ENCODE assay signal across 8 cellular contexts in the genomic region with DNA sequence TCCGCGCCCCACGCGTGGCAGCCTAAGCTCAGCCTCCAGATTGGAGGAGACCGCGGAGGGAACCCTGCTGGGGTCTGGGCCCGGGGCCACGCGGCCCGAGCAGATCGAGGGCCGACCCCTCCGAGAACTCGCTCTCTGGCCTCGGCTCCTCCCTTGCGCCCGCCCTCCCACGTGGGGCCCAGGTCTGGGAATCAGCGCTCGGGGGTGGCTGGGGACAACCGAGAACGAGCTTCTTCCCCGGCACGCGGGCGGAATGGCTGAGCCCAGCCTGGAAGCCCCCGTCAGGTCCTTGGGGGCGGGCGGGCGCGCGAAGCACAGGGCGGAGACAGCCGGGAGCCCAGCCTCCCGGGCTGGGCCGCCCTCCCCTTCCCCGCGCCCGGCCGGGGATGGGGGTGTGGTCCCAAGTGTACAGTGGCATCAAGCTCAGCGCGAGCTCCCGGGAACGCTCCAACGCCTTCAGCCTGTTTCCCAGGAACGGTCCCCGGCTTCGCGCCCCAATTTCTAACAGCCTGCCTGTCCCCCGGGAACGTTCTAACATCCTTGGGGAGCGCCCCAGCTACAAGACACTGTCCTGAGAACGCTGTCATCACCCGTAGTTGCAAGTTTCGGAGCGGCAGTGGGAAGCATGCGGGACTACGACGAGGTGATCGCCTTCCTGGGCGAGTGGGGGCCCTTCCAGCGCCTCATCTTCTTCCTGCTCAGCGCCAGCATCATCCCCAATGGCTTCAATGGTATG. TPM values are rescaled to one million over a fixed set of nuclear protein-coding genes. Genes with fewer than 3 reads are reported as not detected.
DNase-seq lines count a peak whose midpoint lies in the region; ATAC-seq and TF ChIP-seq lines count a peak whose summit lies in the region.

Gene SLC22A4, plus strand, starts transcription at position 403 of the 736 bp plus-strand sequence. Its CDS starts 223 bp downstream, at position 626.

- TF ChIP-seq CTCF in GM23338 (conservative IDR thresholded peaks at IDR 0.05; ENCODE audit: low read depth in 2 of 2) = no peak

- peak within 1 kb of the TSS; percentile 86 for H3K27ac ChIP-seq in GM23338 (ENCODE audit: low read depth)

- peak; percentile 77 for ATAC-seq in GM23338

- H3K79me2 ChIP-seq in GM23338 (replicated peaks; ENCODE audit: insufficient read depth) = no peaks in the 10 kb centered on the region

- no peaks in the 10 kb centered on the region for H3K9me3 Mint-ChIP-seq in GM23338

- no peaks in the 10 kb centered on the region for H3K9me2 ChIP-seq in GM23338 (ENCODE audit: insufficient read depth)

- no peaks in the 10 kb centered on the region for H3K36me3 ChIP-seq in GM23338 (ENCODE audit: insufficient read depth)
- H3K36me3 ChIP-seq in neuron (ENCODE audit: insufficient read depth, low read length) = no peaks in the 10 kb centered on the region

- H3K4me1 Mint-ChIP-seq in GM23338 = peaks cover 7% of the 10 kb centered on the region; the same call in 2 of the 3 replicates

- peaks cover 14% of the 10 kb centered on the region for H3K4me1 ChIP-seq in GM23338 (ENCODE audit: insufficient read depth)
- peaks cover 10% of the 10 kb centered on the region for H3K4me1 ChIP-seq in neuron (ENCODE audit: insufficient read depth, low read length)

- no peaks in the 10 kb centered on the region for H3K9me3 ChIP-seq in neuron (ENCODE audit: low read length)

- H3F3A ChIP-seq in GM23338 (replicated peaks; ENCODE audit: low read depth) = peaks cover 3% of the 10 kb centered on the region; the same call in 1 of the 2 replicates

- H3K36me3 Mint-ChIP-seq in GM23338 (ENCODE audit: low read depth) = no peaks in the 10 kb centered on the region

- DNase-seq in Daoy (ENCODE audit: low read depth) (peak; percentile 98), GM23338 (ENCODE audit: low spot score) (peak; percentile 89), LHCN-M2 (ENCODE audit: low read depth) (peak; percentile 94), SHP77 treated with DMSO at 0.1 percent for 48 hours (lab: John Stamatoyannopoulos, UW) (peak; percentile 51), foreskin melanocyte (peak; percentile 85), stromal cell of bone marrow (ENCODE audit: low read depth) (peak; percentile 67)
- DNase-seq in activated naive CD4-positive, alpha-beta T cell treated with Interleukin-2 at 50 U/mL for 16 hours = peak; percentile 79

- H4K20me1 ChIP-seq in GM23338 (replicated peaks; ENCODE audit: insufficient read depth) = no peaks in the 10 kb centered on the region

- H3K4me2 ChIP-seq in GM23338 = peak within 1 kb of the TSS; percentile 95

- H3K4me3 Mint-ChIP-seq in GM23338 = peak within 1 kb of the TSS; percentile 90

- H3K27me3 ChIP-seq in GM23338 (ENCODE audit: insufficient read depth) = peaks cover 24% of the 10 kb centered on the region
- peaks cover 11% of the 10 kb centered on the region for H3K27me3 ChIP-seq in neuron (ENCODE audit: insufficient read depth, low read length)

- H2AFZ ChIP-seq in GM23338 (peak within 1 kb of the TSS; percentile 99), neuron (ENCODE audit: low read depth, low read length) (peak within 1 kb of the TSS; percentile 90)

- H3K27me3 Mint-ChIP-seq in GM23338 (ENCODE audit: insufficient read depth, low read depth, poor library complexity) = peaks cover 19% of the 10 kb centered on the region

- peak within 1 kb of the TSS; percentile 97 for H3K27ac Mint-ChIP-seq in GM23338

- H3K4me3 ChIP-seq in GM23338 = peak within 1 kb of the TSS; percentile 90
- peak within 1 kb of the TSS; percentile 56 for H3K4me3 ChIP-seq in neuron (ENCODE audit: low read length)

TF ChIP-seq in GM23338, 12 proteins besides CTCF, POLR2A, EP300 and RAD21:
- TF ChIP-seq ETS1 (IDR thresholded peaks at IDR 0.05) (no peak), NANOG (IDR thresholded peaks at IDR 0.05; ENCODE audit: borderline replicate concordance) (no peak), CREB1 (CRISPR knock-in tag; IDR thresholded peaks at IDR 0.05; ENCODE audit: low read depth) (no peak), POLR2AphosphoS5 (IDR thresholded peaks at IDR 0.05; ENCODE audit: low read depth) (peak; percentile 51; the same call in 1 of the 2 replicates)
- TF ChIP-seq, protein P1, sequence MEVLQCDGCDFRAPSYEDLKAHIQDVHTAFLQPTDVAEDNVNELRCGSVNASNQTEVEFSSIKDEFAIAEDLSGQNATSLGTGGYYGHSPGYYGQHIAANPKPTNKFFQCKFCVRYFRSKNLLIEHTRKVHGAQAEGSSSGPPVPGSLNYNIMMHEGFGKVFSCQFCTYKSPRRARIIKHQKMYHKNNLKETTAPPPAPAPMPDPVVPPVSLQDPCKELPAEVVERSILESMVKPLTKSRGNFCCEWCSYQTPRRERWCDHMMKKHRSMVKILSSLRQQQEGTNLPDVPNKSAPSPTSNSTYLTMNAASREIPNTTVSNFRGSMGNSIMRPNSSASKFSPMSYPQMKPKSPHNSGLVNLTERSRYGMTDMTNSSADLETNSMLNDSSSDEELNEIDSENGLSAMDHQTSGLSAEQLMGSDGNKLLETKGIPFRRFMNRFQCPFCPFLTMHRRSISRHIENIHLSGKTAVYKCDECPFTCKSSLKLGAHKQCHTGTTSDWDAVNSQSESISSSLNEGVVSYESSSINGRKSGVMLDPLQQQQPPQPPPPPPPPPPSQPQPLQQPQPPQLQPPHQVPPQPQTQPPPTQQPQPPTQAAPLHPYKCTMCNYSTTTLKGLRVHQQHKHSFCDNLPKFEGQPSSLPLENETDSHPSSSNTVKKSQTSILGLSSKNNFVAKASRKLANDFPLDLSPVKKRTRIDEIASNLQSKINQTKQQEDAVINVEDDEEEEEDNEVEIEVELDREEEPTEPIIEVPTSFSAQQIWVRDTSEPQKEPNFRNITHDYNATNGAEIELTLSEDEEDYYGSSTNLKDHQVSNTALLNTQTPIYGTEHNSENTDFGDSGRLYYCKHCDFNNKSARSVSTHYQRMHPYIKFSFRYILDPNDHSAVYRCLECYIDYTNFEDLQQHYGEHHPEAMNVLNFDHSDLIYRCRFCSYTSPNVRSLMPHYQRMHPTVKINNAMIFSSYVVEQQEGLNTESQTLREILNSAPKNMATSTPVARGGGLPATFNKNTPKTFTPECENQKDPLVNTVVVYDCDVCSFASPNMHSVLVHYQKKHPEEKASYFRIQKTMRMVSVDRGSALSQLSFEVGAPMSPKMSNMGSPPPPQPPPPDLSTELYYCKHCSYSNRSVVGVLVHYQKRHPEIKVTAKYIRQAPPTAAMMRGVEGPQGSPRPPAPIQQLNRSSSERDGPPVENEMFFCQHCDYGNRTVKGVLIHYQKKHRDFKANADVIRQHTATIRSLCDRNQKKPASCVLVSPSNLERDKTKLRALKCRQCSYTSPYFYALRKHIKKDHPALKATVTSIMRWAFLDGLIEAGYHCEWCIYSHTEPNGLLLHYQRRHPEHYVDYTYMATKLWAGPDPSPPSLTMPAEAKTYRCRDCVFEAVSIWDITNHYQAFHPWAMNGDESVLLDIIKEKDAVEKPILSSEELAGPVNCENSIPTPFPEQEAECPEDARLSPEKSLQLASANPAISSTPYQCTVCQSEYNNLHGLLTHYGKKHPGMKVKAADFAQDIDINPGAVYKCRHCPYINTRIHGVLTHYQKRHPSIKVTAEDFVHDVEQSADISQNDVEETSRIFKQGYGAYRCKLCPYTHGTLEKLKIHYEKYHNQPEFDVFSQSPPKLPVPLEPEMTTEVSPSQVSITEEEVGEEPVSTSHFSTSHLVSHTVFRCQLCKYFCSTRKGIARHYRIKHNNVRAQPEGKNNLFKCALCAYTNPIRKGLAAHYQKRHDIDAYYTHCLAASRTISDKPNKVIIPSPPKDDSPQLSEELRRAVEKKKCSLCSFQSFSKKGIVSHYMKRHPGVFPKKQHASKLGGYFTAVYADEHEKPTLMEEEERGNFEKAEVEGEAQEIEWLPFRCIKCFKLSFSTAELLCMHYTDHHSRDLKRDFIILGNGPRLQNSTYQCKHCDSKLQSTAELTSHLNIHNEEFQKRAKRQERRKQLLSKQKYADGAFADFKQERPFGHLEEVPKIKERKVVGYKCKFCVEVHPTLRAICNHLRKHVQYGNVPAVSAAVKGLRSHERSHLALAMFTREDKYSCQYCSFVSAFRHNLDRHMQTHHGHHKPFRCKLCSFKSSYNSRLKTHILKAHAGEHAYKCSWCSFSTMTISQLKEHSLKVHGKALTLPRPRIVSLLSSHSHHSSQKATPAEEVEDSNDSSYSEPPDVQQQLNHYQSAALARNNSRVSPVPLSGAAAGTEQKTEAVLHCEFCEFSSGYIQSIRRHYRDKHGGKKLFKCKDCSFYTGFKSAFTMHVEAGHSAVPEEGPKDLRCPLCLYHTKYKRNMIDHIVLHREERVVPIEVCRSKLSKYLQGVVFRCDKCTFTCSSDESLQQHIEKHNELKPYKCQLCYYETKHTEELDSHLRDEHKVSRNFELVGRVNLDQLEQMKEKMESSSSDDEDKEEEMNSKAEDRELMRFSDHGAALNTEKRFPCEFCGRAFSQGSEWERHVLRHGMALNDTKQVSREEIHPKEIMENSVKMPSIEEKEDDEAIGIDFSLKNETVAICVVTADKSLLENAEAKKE (CRISPR knock-in tag; IDR thresholded peaks at IDR 0.05) = no peak

RNA-seq across cellular contexts. Expression of gene SLC22A4, which starts in this region (rescaled TPM):
- 3.0 and 3.5 TPM in 2 replicates for total RNA-seq in Daoy (2014; rRNA removed; shearing (Covaris generic))
- total RNA-seq in GM23338 (2014; rRNA removed; shearing (Covaris generic)) = 0.28 and 0.78 TPM in 2 replicates
- 0.12 and 0.40 TPM in 2 replicates for polyA plus RNA-seq in GM23338 (2016; fragmentation: Nextera tagmentation; extraction: Ambion mirVana)
- 5.6 and 8.3 TPM in 2 replicates for total RNA-seq in LHCN-M2 (2014; rRNA removed)
- polyA plus RNA-seq in LHCN-M2 (2012) = 7.8 TPM

Comparison
In these comparisons a context has a peak if more than half of its experiments do, and no peak if none do; other contexts are left out.
1. Peak in every context shown above with its lines: DNase-seq, ATAC-seq, H3K4me3 ChIP-seq and H3K27ac ChIP-seq.
2. Peak in DNase-seq, ATAC-seq, H3K4me3 ChIP-seq, H3K27ac ChIP-seq and H3K4me2 ChIP-seq in GM23338; RNA of the gene not detected or under 1 TPM.